28 cellular contexts compared by ENCODE assay signal in the genomic region with DNA sequence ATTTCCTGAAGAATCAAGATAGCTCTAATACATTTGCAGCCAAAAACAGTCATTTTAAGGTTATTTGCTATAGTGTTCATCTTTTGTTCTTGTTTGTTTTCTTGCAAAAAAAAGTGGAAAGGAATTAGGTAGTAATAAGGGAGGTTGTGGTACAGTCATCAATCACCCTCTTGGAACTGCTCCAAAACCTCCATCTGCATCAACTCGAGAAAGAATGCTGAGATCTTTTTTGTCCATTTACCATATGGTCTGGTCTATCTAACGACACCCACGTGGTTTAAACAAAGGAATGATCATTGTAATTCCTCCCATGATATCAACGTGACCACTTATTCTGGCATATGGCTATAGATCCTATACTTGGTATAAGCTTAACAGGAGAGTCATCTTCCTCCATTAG.
DNase-seq lines count a peak whose midpoint lies in the region; TF ChIP-seq lines count a peak whose summit lies in the region.
"Had no signal": no experiment of that assay in that cellular context is flagged by ENCODE, and none has a peak within 500 bp of the region (broad histone marks: within the 10 kb centered on the region; RNA-seq: fewer than 3 reads in every experiment).

No MANE protein-coding gene starts in this region.

- H3K9me3 ChIP-seq in tibial artery: no peaks in the 10 kb centered on the region
- H3K9me3 ChIP-seq: adrenal gland; BLaER1 treated with 17β-estradiol and CSF1 and Interleukin-3, amounts not matched to agents 10 nM and 100 nM; esophagus muscularis mucosa; HAP-1; mucosa of descending colon; transverse colon had no signal

- H3K36me3 ChIP-seq in tibial artery: no peaks in the 10 kb centered on the region
- H3K36me3 ChIP-seq: adrenal gland; BLaER1 treated with 17β-estradiol and CSF1 and Interleukin-3, amounts not matched to agents 10 nM and 100 nM; brain microvascular endothelial cell; esophagus muscularis mucosa; HAP-1; transverse colon had no signal

- H3K4me1 ChIP-seq in tibial artery: no peaks in the 10 kb centered on the region
- H3K4me1 ChIP-seq: adrenal gland, esophagus muscularis mucosa, HAP-1, transverse colon had no signal

- intact Hi-C loops in tibial artery (cut with DNase I; ENCODE audit: low total_unique reads): no loop called here

- no peak for TF ChIP-seq CTCF in tibial artery (IDR thresholded peaks at IDR 0.05)

- H3K4me3 ChIP-seq in tibial artery: no peak overlapping the region
- H3K4me3 ChIP-seq: adrenal gland; BLaER1 treated with 17β-estradiol and CSF1 and Interleukin-3, amounts not matched to agents 10 nM and 100 nM; esophagus muscularis mucosa; HAP-1; hepatocyte; mucosa of descending colon; transverse colon had no signal

- DNase-seq in NCI-H1417 (lab: John Stamatoyannopoulos, UW) (peak in 2 of 3 experiments; percentile 40 to 88), NCI-H2171 treated with DMSO at 0.1 percent for 48 hours (lab: John Stamatoyannopoulos, UW) (peak; percentile 98), NCI-H748 treated with DMSO at 0.1 percent for 48 hours (lab: John Stamatoyannopoulos, UW) (peak; percentile 13), left kidney (ENCODE audit: low read depth, low spot score) (peak; percentile 39), tibial artery (no peak), DMS53 treated with DMSO at 0.1 percent for 48 hours (lab: John Stamatoyannopoulos, UW; ENCODE audit: unreplicated experiment) (no peak), islet precursor cell (no peak)
- DNase-seq: activated CD4-positive, alpha-beta T cell treated with anti-CD3 and anti-CD28 coated beads for 36 hours; activated CD8-positive, alpha-beta T cell treated with anti-CD3 and anti-CD28 coated beads for 36 hours; activated naive CD4-positive, alpha-beta T cell treated with anti-CD3 and anti-CD28 coated beads, Interleukin-2, amount 10 ng/mL, durations not matched to agents 7 days and 5 days; adrenal gland; brain microvascular endothelial cell; DMS79; foreskin melanocyte; Karpas-422; left colon; mammary epithelial cell; mucosa of descending colon; natural killer cell; NCI-H1930; NCI-H510A; nucleus accumbens; stimulated activated CD4-positive, alpha-beta T cell treated with anti-CD3 and anti-CD28 coated beads, Interleukin-4, amount 100 ng/mL, for 4 hours; transverse colon had no signal

- no peak overlapping the region for H3K27ac ChIP-seq in tibial artery
- H3K27ac ChIP-seq: adrenal gland; BLaER1 treated with 17β-estradiol and CSF1 and Interleukin-3, amounts not matched to agents 10 nM and 100 nM; brain microvascular endothelial cell; esophagus muscularis mucosa; hepatocyte; transverse colon had no signal

- H3K27me3 ChIP-seq in tibial artery: no peaks in the 10 kb centered on the region
- H3K27me3 ChIP-seq: adrenal gland; BLaER1 treated with 17β-estradiol and CSF1 and Interleukin-3, amounts not matched to agents 10 nM and 100 nM; brain microvascular endothelial cell; esophagus muscularis mucosa; hepatocyte; transverse colon had no signal

Comparison
In these comparisons a context has a peak if more than half of its experiments do, and no peak if none do; other contexts are left out.
1. DNase-seq: peak in NCI-H1417 (2 of 3), NCI-H2171 treated with DMSO at 0.1 percent for 48 hours (single experiment), NCI-H748 treated with DMSO at 0.1 percent for 48 hours (single experiment) and left kidney (single experiment); none in tibial artery (0 of 2), DMS53 treated with DMSO at 0.1 percent for 48 hours (single experiment) and islet precursor cell (single experiment).